ENCODE assay signal across 9 cellular contexts in the genomic region with DNA sequence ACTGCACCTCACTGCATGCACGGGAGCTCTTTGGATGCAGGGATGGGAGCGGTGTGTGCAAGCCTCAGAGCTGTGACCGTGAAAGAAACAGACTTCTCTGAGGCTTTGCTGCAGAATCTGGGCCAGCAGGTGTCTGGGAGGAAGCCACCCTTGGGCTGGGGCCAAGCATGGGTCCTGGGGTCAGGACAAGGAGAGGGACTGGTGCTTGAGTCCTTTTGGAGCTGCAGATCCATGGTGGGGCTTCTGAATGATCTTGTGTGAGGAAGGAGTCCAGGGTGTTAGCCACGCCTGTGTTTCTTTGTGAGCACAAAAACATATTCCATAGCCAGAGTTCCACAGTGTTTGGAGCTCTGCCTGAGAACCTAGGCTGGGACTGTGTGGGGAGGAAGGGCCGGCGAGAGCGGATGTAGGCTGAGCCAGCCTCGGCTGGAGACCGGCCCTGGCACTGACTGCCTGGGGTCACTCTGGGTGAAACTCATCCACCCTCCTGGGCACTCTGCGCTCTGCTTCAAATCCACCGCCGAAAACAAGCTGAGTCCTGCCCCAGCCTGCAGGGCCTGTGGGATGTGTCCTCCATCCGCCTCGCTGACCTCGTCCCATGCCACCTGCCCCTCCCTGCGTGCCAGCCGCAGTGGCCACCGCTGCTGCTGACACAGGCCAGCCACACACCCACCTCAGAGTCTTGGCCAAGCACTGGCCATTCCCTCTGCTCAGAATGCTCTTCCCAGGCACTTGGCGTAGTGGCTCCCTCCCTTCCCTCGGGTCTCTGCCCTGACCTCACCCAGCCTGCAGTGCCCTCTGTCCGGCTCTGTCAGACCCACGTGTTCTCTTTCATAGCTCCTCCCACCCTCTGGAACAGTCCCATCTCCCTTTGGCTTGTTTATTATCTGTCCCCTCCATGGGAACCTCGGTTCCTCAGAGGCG. TPM values are rescaled to one million over a fixed set of nuclear protein-coding genes. Genes with fewer than 3 reads are reported as not detected.
DNase-seq lines count a peak whose midpoint lies in the region; ATAC-seq and TF ChIP-seq lines count a peak whose summit lies in the region.
"Had no signal": no experiment of that assay in that cellular context is flagged by ENCODE, and none has a peak within 500 bp of the region (broad histone marks: within the 10 kb centered on the region; RNA-seq: fewer than 3 reads in every experiment).

No MANE protein-coding gene starts in this region.

- no peak for TF ChIP-seq CTCF in GM13977 (IDR thresholded peaks at IDR 0.05; ENCODE audit: extremely low read depth, insufficient read depth, missing control alignments)

- H3K27me3 ChIP-seq in MG63: no peaks in the 10 kb centered on the region
- no peaks in the 10 kb centered on the region for H3K27me3 ChIP-seq in duodenal mucosa (ENCODE audit: control insufficient read depth in 1 of 2, insufficient read depth in 2 of 2, low read length in 2 of 2)

- peak overlapping the region; percentile 73 for H3K27ac ChIP-seq in duodenal mucosa (ENCODE audit: low read depth, low read length)
- peak overlapping the region; percentile 91 for H3K27ac ChIP-seq in temporal lobe (ENCODE audit: low read depth, low read length)

- no peak overlapping the region for H3K4me3 ChIP-seq in MG63
- H3K4me3 ChIP-seq in duodenal mucosa (ENCODE audit: low read depth in 1 of 2, low read length in 2 of 2): no peak overlapping the region

- no peaks in the 10 kb centered on the region for H3K9me3 ChIP-seq in MG63
- H3K9me3 ChIP-seq in duodenal mucosa (ENCODE audit: control insufficient read depth in 1 of 2, low read length in 2 of 2): no peaks in the 10 kb centered on the region

- in situ Hi-C loops in GM13977 (cut with MboI; ENCODE audit: low pct_unique_long_range_greater_than_20kb, low sequenced_read_pairs, unreplicated experiment): no loop called here

- H3K36me3 ChIP-seq in MG63 (peaks cover 59% of the 10 kb centered on the region), duodenal mucosa (ENCODE audit: control insufficient read depth in 1 of 2, insufficient read depth in 2 of 2, low read length in 2 of 2) (peaks cover 0 to 4% of the 10 kb centered on the region in 2 donors)

- peaks cover 34 to 45% of the 10 kb centered on the region in 2 donors for H3K4me1 ChIP-seq in duodenal mucosa (ENCODE audit: control insufficient read depth in 1 of 2, insufficient read depth in 2 of 2, low read length in 2 of 2)

- DNase-seq in MG63: peak; percentile 97
- peak; percentile 89 for DNase-seq in medulla oblongata (ENCODE audit: extremely low spot score)
- no peak for DNase-seq in GM13977 (ENCODE audit: low spot score)
- DNase-seq in NCI-H1092 (lab: John Stamatoyannopoulos, UW): no peak
- DNase-seq: erythroblast had no signal

- ATAC-seq in GM18502 (IDR thresholded peaks at IDR 0.05; ENCODE audit: poor library complexity, unreplicated experiment): no peak
- no peak for ATAC-seq in HG03442 (IDR thresholded peaks at IDR 0.05; ENCODE audit: unreplicated experiment)

- peak overlapping the region; percentile 8 to 60 for H3K9ac ChIP-seq in duodenal mucosa (ENCODE audit: low read depth in 1 of 2, low read length in 2 of 2)

RNA-seq across cellular contexts. Expression of a gene that starts 26.7 kb away (rescaled TPM):
- 65.6 and 98.8 TPM in 2 replicates for total RNA-seq in MG63 (2014; rRNA removed; shearing (Covaris generic); ENCODE audit: low replicate concordance)
- 31.2 TPM for total RNA-seq in temporal lobe

Comparison
In these comparisons a context has a peak if more than half of its experiments do, and no peak if none do; other contexts are left out.
1. DNase-seq: peak in MG63 (single experiment) and medulla oblongata (single experiment); none in GM13977 (single experiment) and NCI-H1092 (single experiment).